In genomic region chr17:30819941-30820705, GRCh38 we compare ENCODE assay signal across 13 cellular contexts. TPM values are rescaled to one million over a fixed set of nuclear protein-coding genes. Genes with fewer than 3 reads are reported as not detected.
DNase-seq lines count a peak whose midpoint lies in the region; ATAC-seq, FAIRE-seq and TF ChIP-seq lines count a peak whose summit lies in the region.
"Had no signal": no experiment of that assay in that cellular context is flagged by ENCODE, and none has a peak within 500 bp of the region (broad histone marks: within the 10 kb centered on the region; RNA-seq: fewer than 3 reads in every experiment).

No MANE protein-coding gene starts in this region.

- no peaks in the 10 kb centered on the region for H3K9me3 Mint-ChIP-seq in CD8-positive, alpha-beta T cell
- H3K9me3 Mint-ChIP-seq in nephron progenitor cell = no peaks in the 10 kb centered on the region

- intact Hi-C loops in CD8-positive, alpha-beta T cell (cut with DNase I, micrococcal nuclease) = loop anchor here (5.0 to 10.0 kb wide), 6 partner anchors 33 to 1253 kb away; partner anchors contain the start of genes ABHD15 (in 1 of the 2), EVI2B (in 1 of the 2), NSRP1 (in 1 of the 2) and TP53I13 (in 1 of the 2)

- DNase-seq in CD8-positive, alpha-beta T cell = no peak
- DNase-seq in amniotic epithelial cell (ENCODE audit: low read depth) (peak; percentile 49), nephron progenitor cell (no peak), osteoblast (ENCODE audit: insufficient read length, low spot score, missing footprints) (no peak), H54 (ENCODE audit: insufficient read length, low spot score) (no peak), NCI-H226 (no peak)
- DNase-seq: central memory CD4-positive, alpha-beta T cell; heart left ventricle; NCI-H1694 had no signal

- no peaks in the 10 kb centered on the region for H3K27me3 ChIP-seq in CD8-positive, alpha-beta T cell (ENCODE audit: insufficient read depth, low read length)
- H3K27me3 ChIP-seq in osteoblast (ENCODE audit: insufficient read depth, low read length) = no peaks in the 10 kb centered on the region
- H3K27me3 ChIP-seq: heart left ventricle had no signal

- H4K20me1 ChIP-seq in osteoblast (ENCODE audit: insufficient read depth, low read length) = no peaks in the 10 kb centered on the region

- H3K9me3 ChIP-seq in CD8-positive, alpha-beta T cell (ENCODE audit: low read length) = no peaks in the 10 kb centered on the region
- H3K9me3 ChIP-seq in KOPT-K1 (ENCODE audit: insufficient read depth, low read length, poor library complexity, severe bottlenecking) (peaks cover 5% of the 10 kb centered on the region), osteoblast (ENCODE audit: low read depth, low read length) (no peaks in the 10 kb centered on the region)
- H3K9me3 ChIP-seq: HAP-1, heart left ventricle had no signal

- peak overlapping the region; percentile 27 for H3K4me3 ChIP-seq in CD8-positive, alpha-beta T cell (ENCODE audit: low read depth, low read length)
- no peak overlapping the region for H3K4me3 ChIP-seq in osteoblast (ENCODE audit: insufficient read depth, low read length)
- H3K4me3 ChIP-seq: HAP-1 had no signal

- H3K4me1 ChIP-seq in CD8-positive, alpha-beta T cell (ENCODE audit: insufficient read depth, low read length) = peaks cover 65% of the 10 kb centered on the region
- peaks cover 14% of the 10 kb centered on the region for H3K4me1 ChIP-seq in osteoblast (ENCODE audit: insufficient read depth, low read length)

- H3K27ac ChIP-seq in CD8-positive, alpha-beta T cell (ENCODE audit: low read depth, low read length) = peak overlapping the region; percentile 4
- H3K27ac ChIP-seq in KOPT-K1 (ENCODE audit: low read depth, low read length, poor library complexity, severe bottlenecking) (peak overlapping the region; percentile 60), osteoblast (ENCODE audit: low read depth, low read length) (no peak overlapping the region)

- no peak overlapping the region for H2AFZ ChIP-seq in osteoblast (ENCODE audit: low read length)

- H3K27me3 Mint-ChIP-seq in CD8-positive, alpha-beta T cell (ENCODE audit: low read depth) = no peaks in the 10 kb centered on the region
- no peaks in the 10 kb centered on the region for H3K27me3 Mint-ChIP-seq in nephron progenitor cell (ENCODE audit: low read depth, poor library complexity)

- ATAC-seq in CD8-positive, alpha-beta T cell = no peak
- ATAC-seq in GM21717 (IDR thresholded peaks at IDR 0.05; ENCODE audit: unreplicated experiment) = no peak
- ATAC-seq: heart left ventricle had no signal

- H3K36me3 Mint-ChIP-seq in CD8-positive, alpha-beta T cell = peaks cover 37% of the 10 kb centered on the region
- peaks cover 19% of the 10 kb centered on the region for H3K36me3 Mint-ChIP-seq in nephron progenitor cell (ENCODE audit: low read depth)

- no peak for TF ChIP-seq POLR2A in H54 (IDR thresholded peaks at IDR 0.05; ENCODE audit: low read depth, low read length)

- peak overlapping the region; percentile 92 for H3K4me3 Mint-ChIP-seq in CD8-positive, alpha-beta T cell
- no peak overlapping the region for H3K4me3 Mint-ChIP-seq in nephron progenitor cell

- CTCF ChIA-PET in CD8-positive, alpha-beta T cell (lab: Charles Lee) = interaction anchor here (9.6 kb wide), 1 partner anchor 11 kb away, joined by 220 read pairs; no protein-coding TSS in a partner anchor

- TF ChIP-seq CTCF in CD8-positive, alpha-beta T cell (IDR thresholded peaks at IDR 0.05) = no peak
- TF ChIP-seq CTCF in nephron progenitor cell (IDR thresholded peaks at IDR 0.05) = no peak
- TF ChIP-seq CTCF in osteoblast (IDR thresholded peaks at IDR 0.05; ENCODE audit: extremely low read depth, low read depth, low read length) = no peak

- POLR2A ChIA-PET in CD8-positive, alpha-beta T cell (lab: Charles Lee) = interaction anchor here (0.7 to 10.2 kb wide), 2 partner anchors 12 to 143 kb away, joined by 5 to 168 read pairs; no protein-coding TSS in a partner anchor

- peaks cover 78% of the 10 kb centered on the region for H3K79me2 ChIP-seq in osteoblast (ENCODE audit: insufficient read depth, low read length)

- no peaks in the 10 kb centered on the region for H3K36me3 ChIP-seq in CD8-positive, alpha-beta T cell (ENCODE audit: insufficient read depth, low read length)
- peaks cover 21% of the 10 kb centered on the region for H3K36me3 ChIP-seq in KOPT-K1 (ENCODE audit: insufficient read depth, low read length)
- H3K36me3 ChIP-seq in osteoblast (ENCODE audit: insufficient read depth, low read length) = no peaks in the 10 kb centered on the region
- H3K36me3 ChIP-seq: heart left ventricle had no signal

- FAIRE-seq in H54 (lab: Jason Lieb, UNC) = no peak
- FAIRE-seq: RCC 7860 had no signal

- peaks cover 59% of the 10 kb centered on the region for H3K4me1 Mint-ChIP-seq in CD8-positive, alpha-beta T cell (ENCODE audit: low read depth)
- peaks cover 25% of the 10 kb centered on the region for H3K4me1 Mint-ChIP-seq in nephron progenitor cell

- H3K27ac Mint-ChIP-seq in CD8-positive, alpha-beta T cell = peak overlapping the region; percentile 88
- peak overlapping the region; percentile 50 for H3K27ac Mint-ChIP-seq in nephron progenitor cell

- no peak overlapping the region for H3K4me2 ChIP-seq in osteoblast (ENCODE audit: insufficient read depth, low read length)

RNA-seq across cellular contexts. Expression of gene CRLF3, which starts 4.4 kb away (rescaled TPM):
- 10 to 100 TPM; 60.5 to 60.7 TPM for total RNA-seq in CD8-positive, alpha-beta T cell
- 11.6 and 11.8 TPM in 2 replicates for total RNA-seq in osteoblast

RNA-seq across cellular contexts. Expression of gene ATAD5, which starts 11.6 kb away (rescaled TPM):
- 1 to 10 TPM; 3.6 to 3.8 TPM for total RNA-seq in CD8-positive, alpha-beta T cell
- 1.5 and 1.8 TPM in 2 replicates for total RNA-seq in osteoblast
